In the genomic region with DNA sequence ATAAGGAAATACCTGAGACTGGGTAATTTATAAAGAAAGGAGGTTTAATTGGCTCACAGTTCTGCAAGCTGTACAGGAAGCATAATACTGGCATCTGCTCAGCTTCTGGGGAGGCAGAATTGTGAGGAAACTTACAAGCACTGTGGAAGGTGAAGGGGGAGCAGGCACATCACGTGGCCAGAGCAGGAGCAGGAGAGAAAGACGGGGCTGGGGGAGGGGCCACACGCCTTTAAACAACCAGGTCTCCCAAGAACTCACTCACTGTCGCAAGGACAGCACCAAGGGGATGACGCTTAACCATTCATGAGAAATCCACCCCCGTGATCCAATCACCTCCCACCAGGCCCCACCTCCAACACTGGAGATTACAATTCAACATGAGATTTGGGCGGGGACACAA, we compare ENCODE assay signal across 5 cellular contexts. TPM values are rescaled to one million over a fixed set of nuclear protein-coding genes. Genes with fewer than 3 reads are reported as not detected.
"Had no signal": no experiment of that assay in that cellular context is flagged by ENCODE, and none has a peak within 500 bp of the region (broad histone marks: within the 10 kb centered on the region; RNA-seq: fewer than 3 reads in every experiment).

No MANE protein-coding gene starts in this region.

RNA-seq across cellular contexts. Expression of a gene that starts 3.8 kb away (rescaled TPM):
- total RNA-seq: K562, M059J, Right ventricle myocardium superior, SJSA1 had no signal
- polyA plus RNA-seq: IgD-negative memory B cell, K562 had no signal

RNA-seq across cellular contexts. Expression of a gene that starts 5.2 kb away (rescaled TPM):
- total RNA-seq: K562, M059J, Right ventricle myocardium superior, SJSA1 had no signal
- polyA plus RNA-seq: IgD-negative memory B cell, K562 had no signal

RNA-seq across cellular contexts. Expression of a gene that starts 7.1 kb away (rescaled TPM):
- total RNA-seq: K562, M059J, Right ventricle myocardium superior, SJSA1 had no signal
- polyA plus RNA-seq: IgD-negative memory B cell, K562 had no signal

RNA-seq across cellular contexts. Expression of a gene that starts 15.4 kb away (rescaled TPM):
- total RNA-seq: K562, M059J, Right ventricle myocardium superior, SJSA1 had no signal
- polyA plus RNA-seq: IgD-negative memory B cell, K562 had no signal

RNA-seq across cellular contexts. Expression of a gene that starts 20.4 kb away (rescaled TPM):
- total RNA-seq: K562, M059J, Right ventricle myocardium superior, SJSA1 had no signal
- polyA plus RNA-seq: IgD-negative memory B cell, K562 had no signal
